8 cellular contexts compared by ENCODE assay signal in the genomic region with DNA sequence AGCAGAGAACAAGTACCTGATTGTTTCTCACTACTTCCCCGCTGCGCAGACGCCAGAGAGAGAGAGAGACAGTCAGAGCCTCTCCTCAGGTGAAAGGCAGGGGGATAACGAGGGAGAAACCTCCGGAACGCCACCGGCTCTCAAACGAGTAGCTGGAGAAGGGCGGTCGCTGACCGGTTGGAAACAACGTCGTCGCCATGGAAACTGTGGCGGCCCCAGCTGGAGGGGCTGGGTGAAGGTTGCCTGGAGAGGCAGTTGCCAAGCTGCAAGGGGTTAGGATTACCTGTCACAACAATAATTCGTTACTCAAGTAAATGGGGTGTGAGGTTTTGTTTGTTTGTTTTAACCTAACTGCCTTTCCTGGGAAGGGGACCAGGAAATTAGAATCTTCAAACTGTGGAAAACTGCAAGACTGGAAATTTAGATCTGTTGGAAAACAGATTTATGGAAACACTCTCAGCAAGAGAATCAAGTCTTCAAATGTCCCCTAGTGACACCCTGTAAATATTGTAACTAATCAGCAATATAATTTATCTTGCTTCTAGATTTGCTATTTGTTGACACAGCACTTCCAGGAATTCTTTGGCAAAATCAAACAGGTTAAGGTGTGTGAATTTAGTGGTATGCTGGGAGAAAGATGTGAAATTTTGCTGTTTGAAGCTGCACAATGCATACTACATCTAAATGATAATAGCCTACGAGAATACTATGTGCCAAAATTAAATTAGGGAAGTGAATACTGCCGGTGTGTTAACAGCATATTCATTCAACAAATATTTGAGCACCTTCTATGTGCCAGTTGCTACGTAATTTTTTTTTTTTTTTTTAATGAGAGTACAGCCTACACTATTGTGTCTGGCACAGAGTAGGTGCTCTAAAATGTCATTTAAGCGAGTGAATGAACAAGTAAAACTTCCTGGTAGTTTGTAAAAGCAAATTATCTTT. TPM values are rescaled to one million over a fixed set of nuclear protein-coding genes. Genes with fewer than 3 reads are reported as not detected.
A peak's percentile ranks its signal among the peaks of the same experiment; 100 is the strongest.
DNase-seq lines count a peak whose midpoint lies in the region; ATAC-seq and TF ChIP-seq lines count a peak whose summit lies in the region.

A gene with protein sequence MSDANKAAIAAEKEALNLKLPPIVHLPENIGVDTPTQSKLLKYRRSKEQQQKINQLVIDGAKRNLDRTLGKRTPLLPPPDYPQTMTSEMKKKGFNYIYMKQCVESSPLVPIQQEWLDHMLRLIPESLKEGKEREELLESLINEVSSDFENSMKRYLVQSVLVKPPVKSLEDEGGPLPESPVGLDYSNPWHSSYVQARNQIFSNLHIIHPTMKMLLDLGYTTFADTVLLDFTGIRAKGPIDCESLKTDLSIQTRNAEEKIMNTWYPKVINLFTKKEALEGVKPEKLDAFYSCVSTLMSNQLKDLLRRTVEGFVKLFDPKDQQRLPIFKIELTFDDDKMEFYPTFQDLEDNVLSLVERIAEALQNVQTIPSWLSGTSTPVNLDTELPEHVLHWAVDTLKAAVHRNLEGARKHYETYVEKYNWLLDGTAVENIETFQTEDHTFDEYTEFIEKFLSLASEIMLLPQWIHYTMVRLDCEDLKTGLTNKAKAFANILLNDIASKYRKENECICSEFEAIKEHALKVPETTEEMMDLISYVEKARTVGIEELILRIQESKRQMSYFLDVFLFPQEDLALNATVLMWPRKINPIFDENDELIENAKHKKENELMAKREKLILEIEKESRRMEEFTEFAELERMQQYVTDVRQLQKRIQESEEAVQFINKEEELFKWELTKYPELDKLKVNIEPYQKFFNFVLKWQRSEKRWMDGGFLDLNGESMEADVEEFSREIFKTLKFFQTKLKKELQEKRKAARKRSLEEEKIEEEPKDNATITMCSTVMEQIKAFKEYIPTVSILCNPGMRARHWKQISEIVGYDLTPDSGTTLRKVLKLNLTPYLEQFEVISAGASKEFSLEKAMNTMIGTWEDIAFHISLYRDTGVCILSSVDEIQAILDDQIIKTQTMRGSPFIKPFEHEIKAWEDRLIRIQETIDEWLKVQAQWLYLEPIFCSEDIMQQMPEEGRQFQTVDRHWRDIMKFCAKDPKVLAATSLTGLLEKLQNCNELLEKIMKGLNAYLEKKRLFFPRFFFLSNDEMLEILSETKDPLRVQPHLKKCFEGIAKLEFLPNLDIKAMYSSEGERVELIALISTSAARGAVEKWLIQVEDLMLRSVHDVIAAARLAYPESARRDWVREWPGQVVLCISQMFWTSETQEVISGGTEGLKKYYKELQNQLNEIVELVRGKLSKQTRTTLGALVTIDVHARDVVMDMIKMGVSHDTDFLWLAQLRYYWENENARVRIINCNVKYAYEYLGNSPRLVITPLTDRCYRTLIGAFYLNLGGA (N-terminal part only) (minus strand): TSS at position 164 of the 945 bp plus-strand sequence. CDS start 1,474 bp downstream, outside the sequence.

- peak within 1 kb of the TSS; percentile 51 for H3K9ac ChIP-seq in iPS-18a (ENCODE audit: low read length)

- peaks cover 1% of the 10 kb centered on the region for H3K36me3 Mint-ChIP-seq in activated naive CD8-positive, alpha-beta T cell treated with anti-CD3 and anti-CD28 coated beads, Interleukin-2, amount 10 ng/mL, durations not matched to agents 7 days and 5 days

- peaks cover 4% of the 10 kb centered on the region for H3K27me3 Mint-ChIP-seq in activated naive CD8-positive, alpha-beta T cell treated with anti-CD3 and anti-CD28 coated beads, Interleukin-2, amount 10 ng/mL, durations not matched to agents 7 days and 5 days

- H3K9me3 Mint-ChIP-seq in activated naive CD8-positive, alpha-beta T cell treated with anti-CD3 and anti-CD28 coated beads, Interleukin-2, amount 10 ng/mL, durations not matched to agents 7 days and 5 days: no peaks in the 10 kb centered on the region

- peak; percentile 50 for DNase-seq in ELR (ENCODE audit: low read depth)
- peak; percentile 83 for DNase-seq in NCI-H1105 treated with DMSO at 0.1 percent for 48 hours (lab: John Stamatoyannopoulos, UW)
- DNase-seq in activated naive CD8-positive, alpha-beta T cell treated with anti-CD3 and anti-CD28 coated beads, Interleukin-2, amount 10 ng/mL, durations not matched to agents 7 days and 5 days: no peak
- DNase-seq in suprapubic skin (ENCODE audit: low spot score in 2 of 2): no peak
- no peak for DNase-seq in NK-92 (lab: John Stamatoyannopoulos, UW; ENCODE audit: unreplicated experiment)
- DNase-seq in AML-193 (lab: John Stamatoyannopoulos, UW): no peak

- TF ChIP-seq CTCF in suprapubic skin (IDR thresholded peaks at IDR 0.05): no peak

- H3K4me1 ChIP-seq in iPS-18a (ENCODE audit: control insufficient read depth, low read depth, low read length) (peaks cover 6% of the 10 kb centered on the region), suprapubic skin (peaks cover 11% of the 10 kb centered on the region)

- TF ChIP-seq POLR2A in suprapubic skin (IDR thresholded peaks at IDR 0.05): no peak

- H3K27ac Mint-ChIP-seq in activated naive CD8-positive, alpha-beta T cell treated with anti-CD3 and anti-CD28 coated beads, Interleukin-2, amount 10 ng/mL, durations not matched to agents 7 days and 5 days: no peak within 1 kb of the TSS

- POLR2A ChIA-PET in activated naive CD8-positive, alpha-beta T cell treated with anti-CD3 and anti-CD28 coated beads, Interleukin-2, amount 10 ng/mL, durations not matched to agents 7 days and 5 days (lab: Charles Lee): no interaction called here

- H3K36me3 ChIP-seq in iPS-18a (ENCODE audit: control insufficient read depth, low read depth, low read length): no peaks in the 10 kb centered on the region
- no peaks in the 10 kb centered on the region for H3K36me3 ChIP-seq in suprapubic skin

- ATAC-seq in activated naive CD8-positive, alpha-beta T cell treated with anti-CD3 and anti-CD28 coated beads, Interleukin-2, amount 10 ng/mL, durations not matched to agents 7 days and 5 days (ENCODE audit: low read depth): peak; percentile 36
- ATAC-seq in HG02798 (IDR thresholded peaks at IDR 0.05; ENCODE audit: poor library complexity, unreplicated experiment): no peak

- TF ChIP-seq EP300 in suprapubic skin (IDR thresholded peaks at IDR 0.05): no peak

- 7% methylated on average over 18 of the region's 20 CpGs for WGBS in suprapubic skin

- H3K27me3 ChIP-seq in iPS-18a (ENCODE audit: control insufficient read depth, insufficient read depth, low read length) (no peaks in the 10 kb centered on the region), suprapubic skin (peaks cover 5% of the 10 kb centered on the region)

- H3K4me1 Mint-ChIP-seq in activated naive CD8-positive, alpha-beta T cell treated with anti-CD3 and anti-CD28 coated beads, Interleukin-2, amount 10 ng/mL, durations not matched to agents 7 days and 5 days: peaks cover 8% of the 10 kb centered on the region

- H3K9me3 ChIP-seq in iPS-18a (ENCODE audit: control insufficient read depth, low read depth, low read length): no peaks in the 10 kb centered on the region
- H3K9me3 ChIP-seq in suprapubic skin: no peaks in the 10 kb centered on the region

- H3K4me3 Mint-ChIP-seq in activated naive CD8-positive, alpha-beta T cell treated with anti-CD3 and anti-CD28 coated beads, Interleukin-2, amount 10 ng/mL, durations not matched to agents 7 days and 5 days: peak within 1 kb of the TSS; percentile 4

- H3K4me3 ChIP-seq in iPS-18a (ENCODE audit: low read length): peak within 1 kb of the TSS; percentile 39
- peak within 1 kb of the TSS; percentile 37 for H3K4me3 ChIP-seq in suprapubic skin

- peak within 1 kb of the TSS; percentile 75 for H3K27ac ChIP-seq in iPS-18a (ENCODE audit: low read length)
- H3K27ac ChIP-seq in suprapubic skin: peak within 1 kb of the TSS; percentile 67

RNA-seq across cellular contexts. Expression of the gene that starts here (rescaled TPM):
- total RNA-seq in activated naive CD8-positive, alpha-beta T cell treated with anti-CD3 and anti-CD28 coated beads, Interleukin-2, amount 10 ng/mL, durations not matched to agents 7 days and 5 days: under 1 TPM; 0.20 to 0.30 TPM
- total RNA-seq in suprapubic skin: under 1 TPM in 1 of 4 donors, not detected in 3; 0.73 TPM

Comparison
In these comparisons a context has a peak if more than half of its experiments do, and no peak if none do; other contexts are left out.
1. Peak in ATAC-seq in activated naive CD8-positive, alpha-beta T cell treated with anti-CD3 and anti-CD28 coated beads, Interleukin-2, amount 10 ng/mL, durations not matched to agents 7 days and 5 days; RNA of the gene not detected or under 1 TPM.
2. DNase-seq: peak in ELR (single experiment) and NCI-H1105 treated with DMSO at 0.1 percent for 48 hours (single experiment); none in activated naive CD8-positive, alpha-beta T cell treated with anti-CD3 and anti-CD28 coated beads, Interleukin-2, amount 10 ng/mL, durations not matched to agents 7 days and 5 days (single experiment), suprapubic skin (0 of 2), NK-92 (single experiment) and AML-193 (0 of 2).